Comparison of ENCODE assay signal across 8 cellular contexts in genomic region chr2:80499095-80499494, GRCh38.
DNase-seq lines count a peak whose midpoint lies in the region; ATAC-seq and TF ChIP-seq lines count a peak whose summit lies in the region.

No MANE protein-coding gene starts in this region.

- peak; percentile 76 for TF ChIP-seq CTCF in VCaP (conservative IDR thresholded peaks at IDR 0.05)
- TF ChIP-seq CTCF in lower leg skin (IDR thresholded peaks at IDR 0.05), result no peak

- H3K27ac Mint-ChIP-seq in stimulated activated effector memory CD8-positive, alpha-beta T cell treated with anti-CD3 and anti-CD28 coated beads, Interleukin-12 subunit alpha, Interleukin-12 subunit beta, amount 100 ng/mL, for 72 hours, result no peak overlapping the region

- H3K27ac ChIP-seq in VCaP, result no peak overlapping the region

- no peak for ATAC-seq in stimulated activated effector memory CD8-positive, alpha-beta T cell treated with anti-CD3 and anti-CD28 coated beads, Interleukin-12 subunit alpha, Interleukin-12 subunit beta, amount 100 ng/mL, for 72 hours

- DNase-seq in AG20443 (ENCODE audit: low spot score) (peak; percentile 11), iPS-NIHi7 (ENCODE audit: extremely low spot score) (peak; percentile 16), lower leg skin (ENCODE audit: low spot score in 2 of 2) (no peak)
- DNase-seq in Jurkat, Clone E6-1 (ENCODE audit: low read depth, low spot score), result peak; percentile 25
- no peak for DNase-seq in stimulated activated effector memory CD8-positive, alpha-beta T cell treated with anti-CD3 and anti-CD28 coated beads, Interleukin-12 subunit alpha, Interleukin-12 subunit beta, amount 100 ng/mL, for 72 hours (ENCODE audit: low spot score in 2 of 2)
- DNase-seq in stimulated activated CD4-positive, alpha-beta T cell treated with anti-CD3 and anti-CD28 coated beads, Interleukin-15, amount 100 ng/mL, for 24 hours, result no peak
- DNase-seq in activated CD4-positive, CD25-positive, alpha-beta regulatory T cell (lab: John Stamatoyannopoulos, UW), result no peak

- H3K9me3 Mint-ChIP-seq in stimulated activated effector memory CD8-positive, alpha-beta T cell treated with anti-CD3 and anti-CD28 coated beads, Interleukin-12 subunit alpha, Interleukin-12 subunit beta, amount 100 ng/mL, for 72 hours, result peaks cover 22% of the 10 kb centered on the region

- H3K4me3 Mint-ChIP-seq in stimulated activated effector memory CD8-positive, alpha-beta T cell treated with anti-CD3 and anti-CD28 coated beads, Interleukin-12 subunit alpha, Interleukin-12 subunit beta, amount 100 ng/mL, for 72 hours, result no peak overlapping the region

- H3K36me3 Mint-ChIP-seq in stimulated activated effector memory CD8-positive, alpha-beta T cell treated with anti-CD3 and anti-CD28 coated beads, Interleukin-12 subunit alpha, Interleukin-12 subunit beta, amount 100 ng/mL, for 72 hours, result no peaks in the 10 kb centered on the region

- no peak overlapping the region for H3K4me3 ChIP-seq in Jurkat, Clone E6-1 (ENCODE audit: low read length)
- no peak overlapping the region for H3K4me3 ChIP-seq in lower leg skin (ENCODE audit: low read depth, poor library complexity, severe bottlenecking)

- no peak for TF ChIP-seq POLR2A in lower leg skin (IDR thresholded peaks at IDR 0.05)

- no peaks in the 10 kb centered on the region for H3K4me1 Mint-ChIP-seq in stimulated activated effector memory CD8-positive, alpha-beta T cell treated with anti-CD3 and anti-CD28 coated beads, Interleukin-12 subunit alpha, Interleukin-12 subunit beta, amount 100 ng/mL, for 72 hours

- WGBS in lower leg skin, 2 donors, result 17 to 31% methylated on average over 2 of the region's 2 CpGs

- intact Hi-C loops in lower leg skin (cut with DNase I; ENCODE audit: low total_unique reads), result no loop called here

Comparison
In these comparisons a context has a peak if more than half of its experiments do, and no peak if none do; other contexts are left out.
1. DNase-seq: peak in AG20443 (single experiment), Jurkat, Clone E6-1 (single experiment) and iPS-NIHi7 (single experiment); none in stimulated activated effector memory CD8-positive, alpha-beta T cell treated with anti-CD3 and anti-CD28 coated beads, Interleukin-12 subunit alpha, Interleukin-12 subunit beta, amount 100 ng/mL, for 72 hours (0 of 2), stimulated activated CD4-positive, alpha-beta T cell treated with anti-CD3 and anti-CD28 coated beads, Interleukin-15, amount 100 ng/mL, for 24 hours (single experiment), activated CD4-positive, CD25-positive, alpha-beta regulatory T cell (0 of 4) and lower leg skin (0 of 2).